In the genomic region with DNA sequence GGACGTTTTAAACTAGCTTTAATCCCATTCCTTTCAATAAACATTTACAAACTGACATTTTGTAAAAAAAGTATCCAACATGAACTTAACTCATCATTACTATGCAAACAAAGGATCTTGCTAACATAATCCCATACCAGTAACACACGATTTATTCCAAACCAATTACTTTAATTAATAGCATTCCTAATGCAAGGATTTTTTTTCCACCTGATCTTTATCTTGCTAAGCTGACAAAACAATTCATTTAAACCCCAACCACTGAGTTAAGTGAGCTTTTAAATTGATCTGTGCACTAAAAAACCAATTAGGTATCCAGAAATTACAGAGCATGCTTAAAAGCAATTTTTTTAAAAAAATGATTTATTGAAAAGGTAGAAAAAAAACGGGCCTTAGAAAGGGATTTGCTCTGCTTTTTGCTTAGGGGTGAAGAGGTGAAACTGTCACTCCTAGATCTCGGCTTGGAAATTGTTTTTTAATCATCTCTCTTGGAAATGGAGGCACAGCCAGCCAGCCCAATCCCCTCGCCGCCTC, we compare ENCODE assay signal across 8 cellular contexts. TPM values are rescaled to one million over a fixed set of nuclear protein-coding genes. Genes with fewer than 3 reads are reported as not detected.
DNase-seq lines count a peak whose midpoint lies in the region; ATAC-seq, FAIRE-seq and TF ChIP-seq lines count a peak whose summit lies in the region.

No MANE protein-coding gene starts in this region.

- H3K4me3 ChIP-seq in CD4-positive, CD25-positive, alpha-beta regulatory T cell (ENCODE audit: low read depth, low read length), result peak overlapping the region; percentile 85
- H3K4me3 ChIP-seq in H1 (ENCODE audit: extremely low read depth in 1 of 4, insufficient read depth in 2 of 4, low read depth in 3 of 4, low read length in 4 of 4) (peak overlapping the region; percentile 65 to 92 (median 84)), neuron (ENCODE audit: low read length) (peak overlapping the region; percentile 83)

- peaks cover 3% of the 10 kb centered on the region; the same call in 1 of the 2 replicates for H3K79me1 ChIP-seq in H1 (ENCODE audit: low read depth, low read length)

- H3K4me3 Mint-ChIP-seq in CD4-positive, CD25-positive, alpha-beta regulatory T cell, result peak overlapping the region; percentile 93 to 97 (median 94)

- no peak overlapping the region for H2AK5ac ChIP-seq in H1 (ENCODE audit: low read depth, low read length)

- no peak for TF ChIP-seq CTCF in H1 (IDR thresholded peaks at IDR 0.05; ENCODE audit: control extremely low read depth in 1 of 3, insufficient read depth in 1 of 3, low read depth in 1 of 3, low read length in 3 of 3)

- ATAC-seq in CD4-positive, CD25-positive, alpha-beta regulatory T cell (ENCODE audit: low read depth in 2 of 2), result no peak

- no peaks in the 10 kb centered on the region for H3K27me3 ChIP-seq in CD4-positive, CD25-positive, alpha-beta regulatory T cell (ENCODE audit: control insufficient read depth, insufficient read depth, low read length)
- H3K27me3 ChIP-seq in H1 (replicated peaks in 1 of 4; ENCODE audit: control insufficient read depth in 3 of 4, extremely low read depth in 1 of 4, insufficient read depth in 3 of 4, low read length in 3 of 4), result peaks cover 1 to 20% (median 10%) of the 10 kb centered on the region in 4 experiments; a peak in 6 of 7 replicates
- peaks cover 16% of the 10 kb centered on the region for H3K27me3 ChIP-seq in neuron (ENCODE audit: insufficient read depth, low read length)

- H3K27ac Mint-ChIP-seq in CD4-positive, CD25-positive, alpha-beta regulatory T cell, result peak overlapping the region in 1 of 3 donors; percentile 74

- H3K23me2 ChIP-seq in H1 (ENCODE audit: low read depth, low read length), result peaks cover 14% of the 10 kb centered on the region

- no peaks in the 10 kb centered on the region for H3K9me3 Mint-ChIP-seq in CD4-positive, CD25-positive, alpha-beta regulatory T cell

- no peak for FAIRE-seq in H1 (lab: Jason Lieb, UNC)

- H4K91ac ChIP-seq in H1 (replicated peaks; ENCODE audit: insufficient read length, low read length), result no peak overlapping the region

- H2BK15ac ChIP-seq in H1 (ENCODE audit: low read length), result no peak overlapping the region

- CTCF ChIA-PET in H1 (lab: Charles Lee; ENCODE audit: partially characterized antibody), result interaction anchor here (0.7 to 9.4 kb wide), 6 partner anchors 27 to 124 kb away, joined by 3 to 85 read pairs (median 4); no protein-coding TSS in a partner anchor

- H4K8ac ChIP-seq in H1 (ENCODE audit: extremely low read depth, insufficient read depth, low read length), result no peak overlapping the region

- H3K36me3 ChIP-seq in CD4-positive, CD25-positive, alpha-beta regulatory T cell (ENCODE audit: control insufficient read depth, insufficient read depth, low read length), result peaks cover 29% of the 10 kb centered on the region
- H3K36me3 ChIP-seq in H1 (ENCODE audit: control insufficient read depth in 2 of 4, insufficient read depth in 4 of 4, low read length in 3 of 4) (peaks cover 0 to 3% (median 0%) of the 10 kb centered on the region in 4 experiments; a peak in 1 of 8 replicates), neuron (ENCODE audit: insufficient read depth, low read length) (no peaks in the 10 kb centered on the region)

- H3K9ac ChIP-seq in H1 (replicated peaks in 1 of 4; ENCODE audit: extremely low read depth in 1 of 4, low read depth in 3 of 4, low read length in 3 of 4), result peak overlapping the region in 2 of 4 experiments; percentile 67 to 78; a peak in 1 of 7 replicates

- H3K23ac ChIP-seq in H1 (ENCODE audit: insufficient read length), result no peak overlapping the region

- no peak overlapping the region for H2BK5ac ChIP-seq in H1 (ENCODE audit: low read depth, low read length)

- peaks cover 19% of the 10 kb centered on the region for H3K36me3 Mint-ChIP-seq in CD4-positive, CD25-positive, alpha-beta regulatory T cell

- H4K5ac ChIP-seq in H1 (ENCODE audit: insufficient read length, low read depth, low read length), result no peak overlapping the region

- no peak for TF ChIP-seq POLR2A in H1 (IDR thresholded peaks at IDR 0.05; ENCODE audit: control extremely low read depth in 1 of 2, low read depth in 2 of 2, low read length in 2 of 2)

- peak overlapping the region; percentile 74 to 91 for H3K4me2 ChIP-seq in H1 (ENCODE audit: insufficient read depth in 1 of 2, low read depth in 2 of 2, low read length in 2 of 2)

- no peak overlapping the region for H3K18ac ChIP-seq in H1 (ENCODE audit: extremely low read depth, low read length)

- H3K79me2 ChIP-seq in H1 (ENCODE audit: control insufficient read depth in 1 of 2, insufficient read depth in 2 of 2, low read length in 2 of 2), result no peaks in the 10 kb centered on the region; a peak in 1 of 4 replicates

- H3K4me1 ChIP-seq in CD4-positive, CD25-positive, alpha-beta regulatory T cell (ENCODE audit: control insufficient read depth, insufficient read depth, low read length, poor library complexity, severe bottlenecking), result peaks cover 51% of the 10 kb centered on the region
- peaks cover 0 to 11% (median 9%) of the 10 kb centered on the region in 4 experiments; a peak in 6 of 7 replicates for H3K4me1 ChIP-seq in H1 (replicated peaks in 1 of 4; ENCODE audit: control insufficient read depth in 3 of 4, insufficient read depth in 4 of 4, low read length in 3 of 4)
- H3K4me1 ChIP-seq in neuron (ENCODE audit: insufficient read depth, low read length), result peaks cover 10% of the 10 kb centered on the region

- no peak overlapping the region for H3K27ac ChIP-seq in CD4-positive, CD25-positive, alpha-beta regulatory T cell (ENCODE audit: insufficient read depth, low read length, poor library complexity, severe bottlenecking)
- H3K27ac ChIP-seq in H1 (ENCODE audit: low read depth, low read length), result no peak overlapping the region

- POLR2A ChIA-PET in H1 (lab: Charles Lee; ENCODE audit: partially characterized antibody), result no interaction called here

- H2BK120ac ChIP-seq in H1 (replicated peaks; ENCODE audit: low read depth, low read length), result no peak overlapping the region

- no peak overlapping the region for H3K56ac ChIP-seq in H1 (replicated peaks; ENCODE audit: insufficient read length, low read depth, low read length)

- no peak overlapping the region for H2AFZ ChIP-seq in H1 (ENCODE audit: low read length)
- H2AFZ ChIP-seq in neuron (ENCODE audit: low read depth, low read length), result peak overlapping the region; percentile 91

- TF ChIP-seq RAD21 in H1 (IDR thresholded peaks at IDR 0.05 in 1 of 2, conservative IDR thresholded peaks at IDR 0.05 in 1 of 2; ENCODE audit: low read depth in 2 of 2, low read length in 2 of 2), result no peak

- WGBS in H1 (ENCODE audit: extremely low coverage in 1 of 2, insufficient coverage in 1 of 2, insufficient read length in 1 of 2, insufficient replicate concordance in 2 of 2, low coverage in 1 of 2, low lambda C conversion rate in 2 of 2, missing lambda C conversion rate in 1 of 2), 2 experiments, result 23% methylated on average over 6 of the region's 6 CpGs; no CpG with 5 or more reads in 1 of the 2 experiments

- DNase-seq in CD4-positive, CD25-positive, alpha-beta regulatory T cell, result no peak
- DNase-seq in NCI-H82 (lab: John Stamatoyannopoulos, UW), result peak; percentile 71
- DNase-seq in H1 (ENCODE audit: low read depth in 1 of 2, low spot score in 2 of 2), result no peak
- no peak for DNase-seq in CD1c-positive myeloid dendritic cell (ENCODE audit: extremely low spot score)
- no peak for DNase-seq in DMS153 (lab: John Stamatoyannopoulos, UW)
- DNase-seq in DMS79 (lab: John Stamatoyannopoulos, UW), result no peak
- DNase-seq in islet precursor cell, result no peak

- peaks cover 5% of the 10 kb centered on the region for H3K27me3 Mint-ChIP-seq in CD4-positive, CD25-positive, alpha-beta regulatory T cell

- H2BK20ac ChIP-seq in H1 (ENCODE audit: low read length), result no peak overlapping the region

- H3K9me3 ChIP-seq in CD4-positive, CD25-positive, alpha-beta regulatory T cell (ENCODE audit: control insufficient read depth in 2 of 2, low read length in 2 of 2), result no peaks in the 10 kb centered on the region
- no peaks in the 10 kb centered on the region for H3K9me3 ChIP-seq in H1 (ENCODE audit: insufficient read depth in 2 of 2, low read depth in 1 of 2, low read length in 1 of 2)
- H3K9me3 ChIP-seq in neuron (ENCODE audit: low read length), result no peaks in the 10 kb centered on the region

- no peaks in the 10 kb centered on the region for H4K20me1 ChIP-seq in H1 (replicated peaks in 1 of 2; ENCODE audit: control insufficient read depth in 1 of 2, insufficient read depth in 2 of 2, low read length in 2 of 2)

- no peak overlapping the region for H3K14ac ChIP-seq in H1 (ENCODE audit: insufficient read length)

- TF ChIP-seq EP300 in H1 (IDR thresholded peaks at IDR 0.05; ENCODE audit: borderline replicate concordance in 1 of 2, low read depth in 2 of 2, low read length in 2 of 2), result no peak

- no peak overlapping the region for H3K4ac ChIP-seq in H1 (replicated peaks; ENCODE audit: insufficient read length, low read depth, low read length)

- H3K4me1 Mint-ChIP-seq in CD4-positive, CD25-positive, alpha-beta regulatory T cell, result peaks cover 18 to 66% (median 44%) of the 10 kb centered on the region in 4 donors

- H2BK12ac ChIP-seq in H1 (ENCODE audit: low read depth, low read length), result no peak overlapping the region

TF ChIP-seq in H1, 55 proteins besides CTCF, POLR2A, EP300 and RAD21 (continues in another document):
- TF ChIP-seq BACH1 (IDR thresholded peaks at IDR 0.05; ENCODE audit: low read length), result no peak
- no peak for TF ChIP-seq RXRA (IDR thresholded peaks at IDR 0.05; ENCODE audit: insufficient read depth, low read depth, low read length)
- no peak for TF ChIP-seq POLR2AphosphoS5 (IDR thresholded peaks at IDR 0.05; ENCODE audit: low read depth, low read length)
- no peak for TF ChIP-seq KDM1A (IDR thresholded peaks at IDR 0.05; ENCODE audit: borderline replicate concordance, low read length)
- TF ChIP-seq HDAC2 (IDR thresholded peaks at IDR 0.05; ENCODE audit: borderline replicate concordance in 1 of 2, low read depth in 2 of 2, low read length in 2 of 2), result no peak
- TF ChIP-seq JUN (IDR thresholded peaks at IDR 0.05; ENCODE audit: low read depth, low read length), result no peak
- TF ChIP-seq MAX (IDR thresholded peaks at IDR 0.05), result no peak

RNA-seq across cellular contexts. Expression of gene SH3BP5, which starts 1.2 kb away (rescaled TPM):
- 68.6 TPM for total RNA-seq in CD4-positive, CD25-positive, alpha-beta regulatory T cell
- polyA plus RNA-seq in CD4-positive, CD25-positive, alpha-beta regulatory T cell, result 10 to 100 TPM; 24.7 to 40.1 (median 31.6) TPM
- 9.4 and 9.7 TPM in 2 replicates for total RNA-seq in H1 (2021; fragmentation: NEBNext Ultra II Directional; extraction: Animal tissue kit (Norgen Biotek cat#: 25700))
- 6.3 and 7.1 TPM in 2 replicates for polyA plus RNA-seq in H1 (2011; rRNA removed)
- polyA plus RNA-seq in H1 (2011; cell fraction: cytosol; rRNA removed), result 10.8 TPM
- polyA plus RNA-seq in H1 (2011; cell fraction: nucleus; rRNA removed), result 8.9 TPM
- 9.6 to 12.8 TPM (median 10.5 TPM) in 4 replicates for polyA plus RNA-seq in H1 (2012, experiment 1 of 2)
- polyA plus RNA-seq in H1 (2012, experiment 2 of 2), result 2.4 TPM
- polyA plus RNA-seq in H1 (2013, experiment 1 of 2), result 4.6 TPM
- 5.1 TPM for polyA plus RNA-seq in H1 (2013, experiment 2 of 2)
- 6.6 and 7.8 TPM in 2 replicates for polyA minus RNA-seq in H1 (2011; rRNA and poly(A)+ RNA removed)
- 9.8 TPM for polyA minus RNA-seq in H1 (2011; cell fraction: cytosol; rRNA and poly(A)+ RNA removed)
- polyA minus RNA-seq in H1 (2011; cell fraction: nucleus; rRNA and poly(A)+ RNA removed), result 6.4 TPM
